Comparison of ENCODE assay signal across 1 cellular context in the genomic region with DNA sequence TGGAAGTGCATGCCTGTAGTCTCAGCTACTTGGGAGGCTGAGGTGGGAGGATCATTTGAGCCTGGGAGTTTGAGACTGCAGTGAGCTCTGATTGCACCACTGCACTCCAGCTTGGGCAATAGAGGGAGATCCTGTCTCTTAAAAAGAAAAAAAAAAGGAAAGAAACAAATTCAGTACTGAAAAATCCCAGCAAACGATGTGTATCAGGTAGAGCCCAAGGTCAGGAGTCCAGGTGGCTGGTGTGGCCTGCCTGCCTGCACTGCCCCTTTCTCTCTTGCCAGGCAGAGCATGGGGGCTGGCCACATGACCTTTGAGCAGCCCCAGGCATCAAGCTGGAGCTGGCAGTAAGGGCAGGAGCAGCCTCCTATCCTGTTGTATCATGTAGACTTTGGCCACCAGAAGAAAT.
TF ChIP-seq lines count a peak whose summit lies in the region.

No MANE protein-coding gene starts in this region.

TF ChIP-seq in SK-N-SH, 30 proteins besides CTCF, POLR2A, EP300 and RAD21 (continued from another document):
- TF ChIP-seq, protein P1, sequence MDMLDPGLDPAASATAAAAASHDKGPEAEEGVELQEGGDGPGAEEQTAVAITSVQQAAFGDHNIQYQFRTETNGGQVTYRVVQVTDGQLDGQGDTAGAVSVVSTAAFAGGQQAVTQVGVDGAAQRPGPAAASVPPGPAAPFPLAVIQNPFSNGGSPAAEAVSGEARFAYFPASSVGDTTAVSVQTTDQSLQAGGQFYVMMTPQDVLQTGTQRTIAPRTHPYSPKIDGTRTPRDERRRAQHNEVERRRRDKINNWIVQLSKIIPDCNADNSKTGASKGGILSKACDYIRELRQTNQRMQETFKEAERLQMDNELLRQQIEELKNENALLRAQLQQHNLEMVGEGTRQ (IDR thresholded peaks at IDR 0.05; ENCODE audit: borderline replicate concordance, low read depth, low read length), result no peak
- TF ChIP-seq RCOR1 (IDR thresholded peaks at IDR 0.05; ENCODE audit: low read length) (no peak), RXRA (IDR thresholded peaks at IDR 0.05; ENCODE audit: borderline replicate concordance, low read depth) (no peak), POLR2AphosphoS5 (IDR thresholded peaks at IDR 0.05; ENCODE audit: low read depth, low read length) (no peak), NRF1 (IDR thresholded peaks at IDR 0.05; ENCODE audit: low read depth, low read length) (no peak), MXI1 (IDR thresholded peaks at IDR 0.05; ENCODE audit: low read depth, low read length) (no peak), FOXJ3 (CRISPR knock-in tag; IDR thresholded peaks at IDR 0.05) (no peak)
- TF ChIP-seq, protein P2, sequence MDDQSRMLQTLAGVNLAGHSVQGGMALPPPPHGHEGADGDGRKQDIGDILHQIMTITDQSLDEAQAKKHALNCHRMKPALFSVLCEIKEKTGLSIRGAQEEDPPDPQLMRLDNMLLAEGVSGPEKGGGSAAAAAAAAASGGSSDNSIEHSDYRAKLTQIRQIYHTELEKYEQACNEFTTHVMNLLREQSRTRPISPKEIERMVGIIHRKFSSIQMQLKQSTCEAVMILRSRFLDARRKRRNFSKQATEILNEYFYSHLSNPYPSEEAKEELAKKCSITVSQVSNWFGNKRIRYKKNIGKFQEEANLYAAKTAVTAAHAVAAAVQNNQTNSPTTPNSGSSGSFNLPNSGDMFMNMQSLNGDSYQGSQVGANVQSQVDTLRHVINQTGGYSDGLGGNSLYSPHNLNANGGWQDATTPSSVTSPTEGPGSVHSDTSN (IDR thresholded peaks at IDR 0.05), result no peak
